Comparison of ENCODE assay signal across 8 cellular contexts in genomic region chrX:38327007-38327774, GRCh38. TPM values are rescaled to one million over a fixed set of nuclear protein-coding genes. Genes with fewer than 3 reads are reported as not detected.
DNase-seq lines count a peak whose midpoint lies in the region; ATAC-seq and TF ChIP-seq lines count a peak whose summit lies in the region.

A gene with protein sequence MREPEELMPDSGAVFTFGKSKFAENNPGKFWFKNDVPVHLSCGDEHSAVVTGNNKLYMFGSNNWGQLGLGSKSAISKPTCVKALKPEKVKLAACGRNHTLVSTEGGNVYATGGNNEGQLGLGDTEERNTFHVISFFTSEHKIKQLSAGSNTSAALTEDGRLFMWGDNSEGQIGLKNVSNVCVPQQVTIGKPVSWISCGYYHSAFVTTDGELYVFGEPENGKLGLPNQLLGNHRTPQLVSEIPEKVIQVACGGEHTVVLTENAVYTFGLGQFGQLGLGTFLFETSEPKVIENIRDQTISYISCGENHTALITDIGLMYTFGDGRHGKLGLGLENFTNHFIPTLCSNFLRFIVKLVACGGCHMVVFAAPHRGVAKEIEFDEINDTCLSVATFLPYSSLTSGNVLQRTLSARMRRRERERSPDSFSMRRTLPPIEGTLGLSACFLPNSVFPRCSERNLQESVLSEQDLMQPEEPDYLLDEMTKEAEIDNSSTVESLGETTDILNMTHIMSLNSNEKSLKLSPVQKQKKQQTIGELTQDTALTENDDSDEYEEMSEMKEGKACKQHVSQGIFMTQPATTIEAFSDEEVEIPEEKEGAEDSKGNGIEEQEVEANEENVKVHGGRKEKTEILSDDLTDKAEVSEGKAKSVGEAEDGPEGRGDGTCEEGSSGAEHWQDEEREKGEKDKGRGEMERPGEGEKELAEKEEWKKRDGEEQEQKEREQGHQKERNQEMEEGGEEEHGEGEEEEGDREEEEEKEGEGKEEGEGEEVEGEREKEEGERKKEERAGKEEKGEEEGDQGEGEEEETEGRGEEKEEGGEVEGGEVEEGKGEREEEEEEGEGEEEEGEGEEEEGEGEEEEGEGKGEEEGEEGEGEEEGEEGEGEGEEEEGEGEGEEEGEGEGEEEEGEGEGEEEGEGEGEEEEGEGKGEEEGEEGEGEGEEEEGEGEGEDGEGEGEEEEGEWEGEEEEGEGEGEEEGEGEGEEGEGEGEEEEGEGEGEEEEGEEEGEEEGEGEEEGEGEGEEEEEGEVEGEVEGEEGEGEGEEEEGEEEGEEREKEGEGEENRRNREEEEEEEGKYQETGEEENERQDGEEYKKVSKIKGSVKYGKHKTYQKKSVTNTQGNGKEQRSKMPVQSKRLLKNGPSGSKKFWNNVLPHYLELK (minus strand): TSS chrX:38327509. CDS start chrX:38327367, 142 bp downstream.

- no peak for TF ChIP-seq POLR2A in vagina (IDR thresholded peaks at IDR 0.05)

- peak; percentile 62 to 68 (median 63) for TF ChIP-seq CTCF in ascending aorta (IDR thresholded peaks at IDR 0.05)
- peak; percentile 21 to 65 (median 41) for TF ChIP-seq CTCF in vagina (IDR thresholded peaks at IDR 0.05)

- ATAC-seq in GM18499 (IDR thresholded peaks at IDR 0.05; ENCODE audit: insufficient read depth, unreplicated experiment) (peak; percentile 96), HG02943 (IDR thresholded peaks at IDR 0.05; ENCODE audit: low read depth, unreplicated experiment) (peak; percentile 96)

- H3K27me3 ChIP-seq in ascending aorta (no peaks in the 10 kb centered on the region), rectal smooth muscle tissue (ENCODE audit: control insufficient read depth, insufficient read depth, low read length) (no peaks in the 10 kb centered on the region), vagina (no peaks in the 10 kb centered on the region)

- peak within 1 kb of the TSS; percentile 27 for H3K9ac ChIP-seq in rectal smooth muscle tissue (ENCODE audit: low read length)

- H3K4me1 ChIP-seq in ascending aorta (no peaks in the 10 kb centered on the region), rectal smooth muscle tissue (ENCODE audit: control insufficient read depth, insufficient read depth, low read length) (no peaks in the 10 kb centered on the region), vagina (no peaks in the 10 kb centered on the region)

- H3K36me3 ChIP-seq in ascending aorta (no peaks in the 10 kb centered on the region), rectal smooth muscle tissue (ENCODE audit: control insufficient read depth, insufficient read depth, low read length) (no peaks in the 10 kb centered on the region), vagina (no peaks in the 10 kb centered on the region)

- peak within 1 kb of the TSS; percentile 61 to 76 for H3K4me3 ChIP-seq in ascending aorta
- H3K4me3 ChIP-seq in rectal smooth muscle tissue (ENCODE audit: low read length), result peak within 1 kb of the TSS; percentile 70
- H3K4me3 ChIP-seq in vagina, result peak within 1 kb of the TSS; percentile 50 to 54

- DNase-seq in NCI-H1694 treated with DMSO at 0.1 percent for 48 hours (lab: John Stamatoyannopoulos, UW), result peak; percentile 86
- peak; percentile 74 to 94 (median 87) for DNase-seq in T-helper 2 cell
- peak; percentile 73 to 96 for DNase-seq in ascending aorta (ENCODE audit: low spot score in 2 of 2)
- DNase-seq in hepatic stellate cell (ENCODE audit: low spot score), result peak; percentile 77
- peak in 1 of 2 donors; percentile 89 for DNase-seq in vagina (ENCODE audit: extremely low spot score in 2 of 2)

- intact Hi-C loops in ascending aorta (cut with DNase I) (loop anchor here (1.0 to 10.0 kb wide), 6 partner anchors 95 to 752 kb away; partner anchors contain the start of genes DYNLT3 and LANCL3), vagina (cut with DNase I) (no loop called here)

- H3K9me3 ChIP-seq in ascending aorta (no peaks in the 10 kb centered on the region), vagina (no peaks in the 10 kb centered on the region)

- peak within 1 kb of the TSS; percentile 84 to 85 for H3K27ac ChIP-seq in ascending aorta
- peak within 1 kb of the TSS; percentile 74 for H3K27ac ChIP-seq in rectal smooth muscle tissue (ENCODE audit: low read depth, low read length)
- peak within 1 kb of the TSS; percentile 62 for H3K27ac ChIP-seq in vagina

RNA-seq across cellular contexts. Expression of the gene that starts here (rescaled TPM):
- total RNA-seq in ascending aorta (12.0 TPM), vagina (15.0 TPM)
